Comparison of ENCODE assay signal across 8 cellular contexts in the genomic region with DNA sequence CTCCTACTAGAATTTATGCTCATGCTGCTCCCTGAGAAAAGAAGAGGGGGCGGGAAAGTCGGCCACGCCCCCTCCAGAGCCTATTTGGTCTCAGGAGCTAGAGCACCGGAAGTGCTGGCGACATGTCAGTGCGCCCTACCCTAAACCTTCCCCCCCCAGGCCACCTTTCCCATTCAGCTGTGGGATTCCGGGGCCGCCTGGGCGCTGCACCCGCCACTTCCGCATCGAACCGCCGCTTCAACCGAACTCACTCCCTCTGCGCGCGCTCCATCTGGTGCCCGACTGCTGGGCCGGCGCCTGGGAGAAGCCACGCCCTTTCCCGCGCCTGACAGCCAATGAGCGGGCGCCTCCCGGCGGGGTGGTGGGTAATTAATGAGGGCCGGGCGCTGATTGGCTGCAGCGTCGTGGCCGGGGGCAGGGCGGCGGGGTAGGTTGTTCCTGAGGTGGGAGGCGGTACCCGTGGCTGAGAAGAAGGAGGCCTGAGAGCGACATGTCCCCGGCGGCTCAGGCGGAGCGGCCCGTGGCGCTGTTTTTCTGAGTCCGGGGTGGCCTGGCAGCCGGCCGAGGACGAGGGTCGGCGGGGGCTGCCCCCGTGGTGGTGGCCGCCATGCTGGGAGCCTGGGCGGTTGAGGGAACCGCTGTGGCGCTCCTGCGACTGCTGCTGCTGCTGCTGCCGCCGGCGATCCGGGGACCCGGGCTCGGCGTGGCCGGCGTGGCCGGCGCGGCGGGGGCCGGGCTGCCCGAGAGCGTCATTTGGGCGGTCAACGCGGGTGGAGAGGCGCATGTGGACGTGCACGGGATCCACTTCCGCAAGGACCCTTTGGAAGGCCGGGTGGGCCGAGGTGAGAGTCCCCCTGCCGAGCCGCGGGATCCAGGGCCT. TPM values are rescaled to one million over a fixed set of nuclear protein-coding genes. Genes with fewer than 3 reads are reported as not detected.
DNase-seq lines count a peak whose midpoint lies in the region; ATAC-seq and TF ChIP-seq lines count a peak whose summit lies in the region.

A gene with protein sequence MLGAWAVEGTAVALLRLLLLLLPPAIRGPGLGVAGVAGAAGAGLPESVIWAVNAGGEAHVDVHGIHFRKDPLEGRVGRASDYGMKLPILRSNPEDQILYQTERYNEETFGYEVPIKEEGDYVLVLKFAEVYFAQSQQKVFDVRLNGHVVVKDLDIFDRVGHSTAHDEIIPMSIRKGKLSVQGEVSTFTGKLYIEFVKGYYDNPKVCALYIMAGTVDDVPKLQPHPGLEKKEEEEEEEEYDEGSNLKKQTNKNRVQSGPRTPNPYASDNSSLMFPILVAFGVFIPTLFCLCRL (plus strand): TSS at position 460 of the 880 bp plus-strand sequence. CDS start 148 bp downstream, at position 608.

- CTCF ChIA-PET in IMR-90 (lab: Yijun Ruan, JAX): interaction anchor here (1.9 kb wide), 1 partner anchor 38 kb away, joined by 6 read pairs; no protein-coding TSS in a partner anchor

- peak within 1 kb of the TSS; percentile 18; the same call in 1 of the 2 replicates for H2AK5ac ChIP-seq in IMR-90 (ENCODE audit: low read depth, low read length)

- no peaks in the 10 kb centered on the region for H3K36me3 ChIP-seq in IMR-90 (ENCODE audit: control insufficient read depth, insufficient read depth, low read length)

- intact Hi-C loops in IMR-90 (cut with micrococcal nuclease): no loop called here

- DNase-seq in DMS153 (lab: John Stamatoyannopoulos, UW) (peak; percentile 96), IMR-90 (peak; percentile 93), OCI-M1 (lab: John Stamatoyannopoulos, UW) (peak; percentile 99), activated T-cell treated with anti-CD3 and anti-CD28 coated beads for 24 hours (ENCODE audit: low read depth) (peak; percentile 100), epidermal melanocyte (ENCODE audit: insufficient read length, low spot score) (peak; percentile 91)
- DNase-seq in stimulated activated CD8-positive, alpha-beta memory T cell treated with anti-CD3 and anti-CD28 coated beads, Interleukin-4, amount 100 ng/mL, for 1 hour (ENCODE audit: low read depth in 2 of 2, low spot score in 1 of 2): peak; percentile 97 to 99

- peaks cover 8% of the 10 kb centered on the region for H3K4me1 ChIP-seq in IMR-90 (ENCODE audit: control insufficient read depth, insufficient read depth, low read length)
- H3K4me1 ChIP-seq in mononuclear cell (ENCODE audit: insufficient read depth, low read length): peaks cover 59% of the 10 kb centered on the region

- H3K27me3 ChIP-seq in IMR-90 (ENCODE audit: control insufficient read depth, insufficient read depth, low read length) (no peaks in the 10 kb centered on the region), mononuclear cell (ENCODE audit: insufficient read depth, low read length) (no peaks in the 10 kb centered on the region)

- peaks cover 45% of the 10 kb centered on the region for H4K20me1 ChIP-seq in IMR-90 (ENCODE audit: insufficient read depth, low read length)

- peak; percentile 35 for TF ChIP-seq RAD21 in IMR-90 (IDR thresholded peaks at IDR 0.05; ENCODE audit: low read length)

- H3K9me3 ChIP-seq in IMR-90 (ENCODE audit: control insufficient read depth, insufficient read depth, low read length) (no peaks in the 10 kb centered on the region), mononuclear cell (ENCODE audit: low read depth, low read length) (no peaks in the 10 kb centered on the region)

- H3K18ac ChIP-seq in IMR-90 (ENCODE audit: low read depth, low read length): peak within 1 kb of the TSS; percentile 80

- peak within 1 kb of the TSS; percentile 99 for H3K4me2 ChIP-seq in IMR-90 (ENCODE audit: low read depth, low read length)

- H4K91ac ChIP-seq in IMR-90 (ENCODE audit: insufficient read depth, low read depth, low read length): peak within 1 kb of the TSS; percentile 97

- peaks cover 23 to 46% of the 10 kb centered on the region in 2 experiments for H3K79me1 ChIP-seq in IMR-90 (ENCODE audit: low read depth in 1 of 2, low read length in 2 of 2)

- H3K23ac ChIP-seq in IMR-90 (ENCODE audit: low read depth, low read length): peak within 1 kb of the TSS; percentile 94

- H2AK9ac ChIP-seq in IMR-90 (replicated peaks; ENCODE audit: low read depth, low read length, poor library complexity): peak within 1 kb of the TSS; percentile 96

- 0% methylated on average over 46 of the region's 84 CpGs; no CpG with 5 or more reads in 1 of the 2 experiments for WGBS in IMR-90 (ENCODE audit: extremely low coverage in 2 of 2, insufficient read length in 1 of 2), 2 experiments

- peak within 1 kb of the TSS; percentile 97 for H2AFZ ChIP-seq in IMR-90 (replicated peaks; ENCODE audit: low read length, poor library complexity)

- H2BK15ac ChIP-seq in IMR-90 (ENCODE audit: low read depth, low read length): peak within 1 kb of the TSS; percentile 65; the same call in 2 of the 3 replicates

- no TSS peak for BruUV-seq in IMR-90 (replicated peaks; lab: Mats Ljungman, UMichigan)

- peak; percentile 18; the same call in 1 of the 2 replicates for TF ChIP-seq CTCF in IMR-90 (conservative IDR thresholded peaks at IDR 0.05; ENCODE audit: low read depth, low read length)

- in situ Hi-C loops in IMR-90 (cut with MboI; ENCODE audit: low sequenced_read_pairs): no loop called here

- dilution Hi-C loops in IMR-90 (cut with HindIII; ENCODE audit: low sequenced_read_pairs, unreplicated experiment): no loop called here

- peak; percentile 84 for TF ChIP-seq POLR2A in IMR-90 (IDR thresholded peaks at IDR 0.05; ENCODE audit: low read depth, low read length)

- peak within 1 kb of the TSS; percentile 99 for H3K14ac ChIP-seq in IMR-90 (replicated peaks; ENCODE audit: low read depth, low read length)

- peak within 1 kb of the TSS; percentile 86 for H3K4me3 ChIP-seq in IMR-90 (ENCODE audit: insufficient read depth, low read depth, low read length)
- peak within 1 kb of the TSS; percentile 87 for H3K4me3 ChIP-seq in mononuclear cell (ENCODE audit: low read length)

- peak within 1 kb of the TSS; percentile 91 to 97 for H4K8ac ChIP-seq in IMR-90 (ENCODE audit: low read depth in 2 of 2, low read length in 2 of 2)

- H3K4ac ChIP-seq in IMR-90 (ENCODE audit: low read depth, low read length): peak within 1 kb of the TSS; percentile 98

- peak within 1 kb of the TSS; percentile 85 for H3K27ac ChIP-seq in IMR-90 (ENCODE audit: insufficient read depth, low read length)

- no peak within 1 kb of the TSS for H2BK20ac ChIP-seq in IMR-90 (ENCODE audit: low read depth, low read length)

- ATAC-seq in GM21528 (IDR thresholded peaks at IDR 0.05; ENCODE audit: low FRiP score, unreplicated experiment): peak; percentile 69
- ATAC-seq in IMR-90 (ENCODE audit: low read depth): peak; percentile 89

- H3K9me1 ChIP-seq in IMR-90 (ENCODE audit: insufficient read depth, low read length): peaks cover 14% of the 10 kb centered on the region

- peak within 1 kb of the TSS; percentile 93 for H3K9ac ChIP-seq in IMR-90 (ENCODE audit: low read depth, low read length)

- H3K56ac ChIP-seq in IMR-90 (ENCODE audit: extremely low read depth, insufficient read depth, low read length): peak within 1 kb of the TSS; percentile 96

- peak within 1 kb of the TSS; percentile 80 for H2BK5ac ChIP-seq in IMR-90 (ENCODE audit: low read depth, low read length, poor library complexity, severe bottlenecking)

- POLR2A ChIA-PET in IMR-90 (lab: Charles Lee; ENCODE audit: unreplicated experiment): no interaction called here

- peak within 1 kb of the TSS; percentile 89 for H4K5ac ChIP-seq in IMR-90 (ENCODE audit: low read depth, low read length)

- H2BK120ac ChIP-seq in IMR-90 (ENCODE audit: low read depth, low read length): peak within 1 kb of the TSS; percentile 94

TF ChIP-seq in IMR-90, 13 proteins besides CTCF, POLR2A, EP300 and RAD21:
- TF ChIP-seq RFX5 (IDR thresholded peaks at IDR 0.05; ENCODE audit: low read depth, low read length) (no peak), SMC3 (IDR thresholded peaks at IDR 0.05; ENCODE audit: low read depth, low read length) (peak; percentile 17; the same call in 1 of the 2 replicates), RCOR1 (IDR thresholded peaks at IDR 0.05; ENCODE audit: insufficient replicate concordance, low read length) (peak; percentile 51), NFE2L2 (IDR thresholded peaks at IDR 0.05; ENCODE audit: low read depth, low read length) (no peak), MAZ (IDR thresholded peaks at IDR 0.05; ENCODE audit: borderline replicate concordance, low read depth, low read length) (peak; percentile 52), MXI1 (IDR thresholded peaks at IDR 0.05; ENCODE audit: borderline replicate concordance, low read depth, low read length) (peak; percentile 61; the same call in 1 of the 2 replicates), BHLHE40 (IDR thresholded peaks at IDR 0.05; ENCODE audit: low read depth, low read length) (peak; percentile 22; the same call in 1 of the 2 replicates)

RNA-seq across cellular contexts. Expression of the gene that starts here (rescaled TPM):
- 117 and 137 TPM in 2 replicates for total RNA-seq in IMR-90 (2012; rRNA removed)
- 38.6 and 44.1 TPM in 2 replicates for polyA plus RNA-seq in IMR-90 (2012; rRNA removed)
- polyA plus RNA-seq in IMR-90 (2012; cell fraction: cytosol; rRNA removed): 9.7 and 13.7 TPM in 2 replicates
- 5.0 and 22.7 TPM in 2 replicates for polyA plus RNA-seq in IMR-90 (2012; cell fraction: nucleus; rRNA removed; ENCODE audit: low replicate concordance)
- 11.5 TPM for total RNA-seq in mononuclear cell

Comparison
In these comparisons a context has a peak if more than half of its experiments do, and no peak if none do; other contexts are left out.
1. Peak in every context shown above with its lines: DNase-seq, ATAC-seq, H3K4me3 ChIP-seq and H3K27ac ChIP-seq.